Comparison of ENCODE assay signal across 8 cellular contexts in the genomic region with DNA sequence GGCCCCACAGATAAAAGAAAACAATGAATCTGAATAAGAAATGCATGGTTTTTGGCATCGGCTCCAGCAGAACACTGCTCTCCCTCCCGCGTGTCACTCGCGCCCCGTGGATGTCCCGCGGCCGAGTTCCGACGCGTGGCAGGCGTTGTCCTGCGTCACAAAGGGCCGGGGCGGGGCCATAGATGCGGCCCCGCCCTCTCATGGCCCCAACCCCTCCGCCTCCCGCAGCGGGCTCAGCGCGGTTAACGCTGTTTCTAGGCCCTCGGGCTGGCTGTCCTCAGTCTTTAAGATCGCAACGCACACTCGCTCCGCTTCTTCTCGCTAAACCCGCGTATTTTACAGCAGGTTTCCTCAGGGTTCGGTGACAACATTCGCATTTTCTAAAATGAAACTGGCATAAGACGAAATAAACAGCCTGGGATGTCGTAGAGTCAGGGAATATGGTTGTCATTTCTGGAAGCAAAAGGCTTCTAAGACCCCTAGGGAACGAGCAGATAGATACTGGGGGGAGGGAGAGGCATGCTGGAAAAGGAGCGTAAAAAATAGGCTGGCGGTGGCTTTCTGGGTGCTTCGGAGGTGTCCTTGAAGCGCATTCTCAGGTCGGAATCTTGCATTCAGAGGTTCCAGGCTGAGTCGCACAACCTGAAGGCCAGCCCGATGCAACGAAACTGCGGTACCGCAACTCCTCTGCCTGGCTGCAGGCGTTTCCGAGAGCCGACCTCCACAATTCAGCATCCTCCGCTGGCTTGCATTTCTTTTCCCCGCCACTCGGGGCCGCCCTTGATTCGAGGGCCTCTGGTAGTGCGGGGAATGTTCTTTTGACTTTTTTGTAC. TPM values are rescaled to one million over a fixed set of nuclear protein-coding genes. Genes with fewer than 3 reads are reported as not detected.
DNase-seq lines count a peak whose midpoint lies in the region; TF ChIP-seq lines count a peak whose summit lies in the region.

FKBP7 (minus strand) TSS at position 159 of the 833 bp plus-strand sequence; CDS start at position 58, 101 bp downstream.

- no peaks in the 10 kb centered on the region for H3K9me3 ChIP-seq in NT2/D1 (ENCODE audit: insufficient read depth, low read length)

- no peaks in the 10 kb centered on the region for H3K36me3 ChIP-seq in NT2/D1 (ENCODE audit: insufficient read depth, insufficient read length, low read length)

- no peaks in the 10 kb centered on the region for H3K9me3 Mint-ChIP-seq in endothelial cell (ENCODE audit: unreplicated experiment)
- H3K9me3 Mint-ChIP-seq in mesothelial cell of epicardium, result no peaks in the 10 kb centered on the region

- DNase-seq in COR-L47 (lab: John Stamatoyannopoulos, UW), result peak; percentile 87
- peak; percentile 85 for DNase-seq in GM20000 (ENCODE audit: low spot score)
- DNase-seq in HUDEP-2 (lab: John Stamatoyannopoulos, UW; ENCODE audit: unreplicated experiment in 76 of 76), result peak in 72 of 76 experiments; percentile 3 to 81 (median 64)
- DNase-seq in NT2/D1 (ENCODE audit: low read depth, low spot score), result no peak
- peak; percentile 58 for DNase-seq in activated CD8-positive, alpha-beta memory T cell treated with anti-CD3 and anti-CD28 coated beads, Interleukin-2, amount 50 U/mL, for 24 hours (ENCODE audit: extremely low read depth)
- peak; percentile 85 for DNase-seq in endothelial cell (ENCODE audit: low spot score)
- peak; percentile 65 to 81 for DNase-seq in mesothelial cell of epicardium (ENCODE audit: low spot score in 2 of 2, unreplicated experiment in 2 of 2)
- DNase-seq in stimulated activated CD8-positive, alpha-beta memory T cell treated with anti-CD3 and anti-CD28 coated beads, Interleukin-15, amount 100 ng/mL, for 48 hours (ENCODE audit: low read depth in 2 of 2), result peak; percentile 61 to 73

- TF ChIP-seq CTCF in GM20000 (IDR thresholded peaks at IDR 0.05; ENCODE audit: extremely low read depth, missing control alignments) (peak; percentile 79), endothelial cell (IDR thresholded peaks at IDR 0.05; ENCODE audit: unreplicated experiment) (no peak), mesothelial cell of epicardium (IDR thresholded peaks at IDR 0.05; ENCODE audit: unreplicated experiment) (no peak)

- peak within 1 kb of the TSS; percentile 83 for H3K9ac ChIP-seq in NT2/D1 (ENCODE audit: insufficient read length, low read depth)

- H3K4me3 Mint-ChIP-seq in endothelial cell (ENCODE audit: unreplicated experiment), result peak within 1 kb of the TSS; percentile 94
- peak within 1 kb of the TSS; percentile 94 for H3K4me3 Mint-ChIP-seq in mesothelial cell of epicardium

- peaks cover 18% of the 10 kb centered on the region for H3K27me3 ChIP-seq in NT2/D1 (ENCODE audit: insufficient read depth, insufficient read length)

- H3K4me1 ChIP-seq in NT2/D1 (ENCODE audit: insufficient read depth, insufficient read length), result no peaks in the 10 kb centered on the region

- H3K4me3 ChIP-seq in NT2/D1 (ENCODE audit: insufficient read length, low read depth), result peak within 1 kb of the TSS; percentile 81

- H3K27me3 Mint-ChIP-seq in endothelial cell (ENCODE audit: unreplicated experiment) (peaks cover 5% of the 10 kb centered on the region), mesothelial cell of epicardium (ENCODE audit: low read depth) (no peaks in the 10 kb centered on the region)

- H3K36me3 Mint-ChIP-seq in endothelial cell (ENCODE audit: low read depth, unreplicated experiment), result no peaks in the 10 kb centered on the region
- H3K36me3 Mint-ChIP-seq in mesothelial cell of epicardium, result no peaks in the 10 kb centered on the region

- H3K27ac Mint-ChIP-seq in endothelial cell (ENCODE audit: unreplicated experiment), result peak within 1 kb of the TSS; percentile 87
- peak within 1 kb of the TSS; percentile 99 for H3K27ac Mint-ChIP-seq in mesothelial cell of epicardium

- H3K4me1 Mint-ChIP-seq in endothelial cell (ENCODE audit: unreplicated experiment) (peaks cover 14% of the 10 kb centered on the region), mesothelial cell of epicardium (peaks cover 43% of the 10 kb centered on the region)

RNA-seq across cellular contexts. Expression of gene FKBP7, which starts in this region (rescaled TPM):
- 15.5 TPM for total RNA-seq in endothelial cell (ENCODE audit: unreplicated experiment)
- 48.1 to 52.9 TPM (median 49.7 TPM) in 3 replicates for total RNA-seq in mesothelial cell of epicardium
